8 cellular contexts compared by ENCODE assay signal in the genomic region with DNA sequence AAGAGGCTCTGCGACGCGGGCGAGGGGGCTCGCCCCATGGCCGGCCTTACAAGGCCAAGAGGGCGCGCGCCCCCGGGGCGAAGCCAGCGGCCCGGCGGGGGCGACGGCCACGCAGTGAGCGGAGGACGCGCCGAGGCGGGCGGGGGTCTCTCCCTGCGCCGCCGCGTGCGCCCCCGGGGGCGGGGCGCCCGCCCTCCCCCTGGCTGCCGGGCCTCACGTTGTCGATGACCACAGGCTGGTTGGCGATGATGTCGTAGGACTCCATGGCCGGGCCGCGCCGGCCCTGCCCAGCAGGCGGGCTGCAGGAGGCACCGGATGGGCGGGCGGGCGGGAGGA. TPM values are rescaled to one million over a fixed set of nuclear protein-coding genes. Genes with fewer than 3 reads are reported as not detected.
DNase-seq lines count a peak whose midpoint lies in the region; ATAC-seq and TF ChIP-seq lines count a peak whose summit lies in the region.

No MANE protein-coding gene starts in this region.

- peak overlapping the region; percentile 95 for H3K4me3 Mint-ChIP-seq in activated CD4-positive, alpha-beta T cell treated with anti-CD3 and anti-CD28 coated beads, Interleukin-2, amount 10 ng/mL, durations not matched to agents 7 days and 5 days
- peak overlapping the region; percentile 79 for H3K4me3 Mint-ChIP-seq in activated CD4-positive, alpha-beta memory T cell treated with anti-CD3 and anti-CD28 coated beads for 36 hours

- peaks cover 14% of the 10 kb centered on the region for H3K36me3 Mint-ChIP-seq in activated CD4-positive, alpha-beta T cell treated with anti-CD3 and anti-CD28 coated beads, Interleukin-2, amount 10 ng/mL, durations not matched to agents 7 days and 5 days (ENCODE audit: low read depth)
- H3K36me3 Mint-ChIP-seq in activated CD4-positive, alpha-beta memory T cell treated with anti-CD3 and anti-CD28 coated beads for 36 hours: peaks cover 11% of the 10 kb centered on the region

- in situ Hi-C loops in G401 (cut with HindIII; ENCODE audit: low sequenced_read_pairs): no loop called here

- peak overlapping the region; percentile 100; the same call in 1 of the 2 replicates for H3K4me3 ChIP-seq in iPS-20b (ENCODE audit: low read length)
- H3K4me3 ChIP-seq in testis: peak overlapping the region; percentile 66 to 89

- H3K9me3 ChIP-seq in iPS-20b (ENCODE audit: insufficient read depth, low read depth, low read length) (no peaks in the 10 kb centered on the region), testis (no peaks in the 10 kb centered on the region)

- WGBS in testis, 2 donors: 0% methylated on average over 25 to 28 of the region's 46 CpGs

- ATAC-seq in sciatic nerve: no peak

- intact Hi-C loops in activated CD4-positive, alpha-beta memory T cell treated with anti-CD3 and anti-CD28 coated beads for 36 hours (cut with micrococcal nuclease): loop anchor here (5.0 kb wide), 2 partner anchors 84 to 794 kb away; no protein-coding TSS in a partner anchor
- intact Hi-C loops in testis (cut with DNase I; ENCODE audit: low total_unique reads) (no loop called here), sciatic nerve (cut with DNase I) (no loop called here)

- CTCF ChIA-PET in activated CD4-positive, alpha-beta T cell treated with anti-CD3 and anti-CD28 coated beads, Interleukin-2, amount 10 ng/mL, durations not matched to agents 7 days and 5 days (lab: Charles Lee): interaction anchor here (1.3 to 7.6 kb wide), 10 partner anchors 10 to 800 kb away, joined by 3 to 75 read pairs (median 6); a partner anchor contains a TSS
- CTCF ChIA-PET in activated CD4-positive, alpha-beta memory T cell treated with anti-CD3 and anti-CD28 coated beads for 36 hours (lab: Charles Lee): interaction anchor here (0.6 to 8.1 kb wide), 19 partner anchors 9 to 85 kb away, joined by 3 to 114 read pairs (median 6); a partner anchor contains a TSS

- DNase-seq in activated CD4-positive, alpha-beta T cell treated with anti-CD3 and anti-CD28 coated beads, Interleukin-2, amount 10 ng/mL, durations not matched to agents 7 days and 5 days: no peak
- DNase-seq in activated CD4-positive, alpha-beta T cell treated with anti-CD3 and anti-CD28 coated beads for 48 hours: no peak
- DNase-seq in activated CD4-positive, alpha-beta memory T cell treated with anti-CD3 and anti-CD28 coated beads for 36 hours: no peak
- DNase-seq in testis (no peak), SKM-1 (lab: John Stamatoyannopoulos, UW; ENCODE audit: unreplicated experiment) (no peak), G401 (ENCODE audit: low spot score) (no peak), sciatic nerve (ENCODE audit: low spot score) (no peak)

- no peak for TF ChIP-seq POLR2A in testis (IDR thresholded peaks at IDR 0.05)

- H3K4me1 Mint-ChIP-seq in activated CD4-positive, alpha-beta T cell treated with anti-CD3 and anti-CD28 coated beads, Interleukin-2, amount 10 ng/mL, durations not matched to agents 7 days and 5 days: peaks cover 29% of the 10 kb centered on the region
- peaks cover 27% of the 10 kb centered on the region for H3K4me1 Mint-ChIP-seq in activated CD4-positive, alpha-beta memory T cell treated with anti-CD3 and anti-CD28 coated beads for 36 hours (ENCODE audit: low read depth)

- H3K9ac ChIP-seq in iPS-20b (ENCODE audit: low read depth, low read length): peak overlapping the region; percentile 97; the same call in 1 of the 2 replicates

- H3K36me3 ChIP-seq in iPS-20b (ENCODE audit: insufficient read depth, low read depth, low read length) (peaks cover 14% of the 10 kb centered on the region), testis (ENCODE audit: low read depth, missing control alignments) (no peaks in the 10 kb centered on the region)

- peak overlapping the region; percentile 96 for H3K27ac Mint-ChIP-seq in activated CD4-positive, alpha-beta T cell treated with anti-CD3 and anti-CD28 coated beads, Interleukin-2, amount 10 ng/mL, durations not matched to agents 7 days and 5 days
- H3K27ac Mint-ChIP-seq in activated CD4-positive, alpha-beta memory T cell treated with anti-CD3 and anti-CD28 coated beads for 36 hours: peak overlapping the region; percentile 93

- POLR2A ChIA-PET in activated CD4-positive, alpha-beta T cell treated with anti-CD3 and anti-CD28 coated beads, Interleukin-2, amount 10 ng/mL, durations not matched to agents 7 days and 5 days (lab: Charles Lee): interaction anchor here (1.3 to 2.2 kb wide), 4 partner anchors 13 to 73 kb away, joined by 4 to 9 read pairs (median 7); a partner anchor contains a TSS
- POLR2A ChIA-PET in activated CD4-positive, alpha-beta memory T cell treated with anti-CD3 and anti-CD28 coated beads for 36 hours (lab: Charles Lee): interaction anchor here (0.5 to 6.4 kb wide), 14 partner anchors 9 to 80 kb away, joined by 3 to 191 read pairs (median 7); a partner anchor contains a TSS

- no peak for TF ChIP-seq CTCF in testis (IDR thresholded peaks at IDR 0.05)

- H3K27me3 Mint-ChIP-seq in activated CD4-positive, alpha-beta T cell treated with anti-CD3 and anti-CD28 coated beads, Interleukin-2, amount 10 ng/mL, durations not matched to agents 7 days and 5 days: no peaks in the 10 kb centered on the region
- H3K27me3 Mint-ChIP-seq in activated CD4-positive, alpha-beta memory T cell treated with anti-CD3 and anti-CD28 coated beads for 36 hours: no peaks in the 10 kb centered on the region

- H3K27me3 ChIP-seq in iPS-20b (ENCODE audit: insufficient read depth, low read length) (no peaks in the 10 kb centered on the region), testis (no peaks in the 10 kb centered on the region)

- no peaks in the 10 kb centered on the region for H3K9me3 Mint-ChIP-seq in activated CD4-positive, alpha-beta T cell treated with anti-CD3 and anti-CD28 coated beads, Interleukin-2, amount 10 ng/mL, durations not matched to agents 7 days and 5 days
- no peaks in the 10 kb centered on the region for H3K9me3 Mint-ChIP-seq in activated CD4-positive, alpha-beta memory T cell treated with anti-CD3 and anti-CD28 coated beads for 36 hours

- H3K27ac ChIP-seq in iPS-20b (ENCODE audit: low read length) (no peak overlapping the region), testis (peak overlapping the region; percentile 88 to 92)

- H3K4me1 ChIP-seq in iPS-20b (ENCODE audit: insufficient read depth, low read length) (peaks cover 9% of the 10 kb centered on the region; the same call in 1 of the 2 replicates), testis (peaks cover 16% of the 10 kb centered on the region)

RNA-seq across cellular contexts. Expression of a gene that starts 0.2 kb away (rescaled TPM):
- total RNA-seq in activated CD4-positive, alpha-beta T cell treated with anti-CD3 and anti-CD28 coated beads, Interleukin-2, amount 10 ng/mL, durations not matched to agents 7 days and 5 days: 10 to 100 TPM; 62.9 to 68.3 TPM
- total RNA-seq in activated CD4-positive, alpha-beta memory T cell treated with anti-CD3 and anti-CD28 coated beads for 36 hours: 100 to 1,000 TPM; 113 to 114 TPM
- total RNA-seq in testis: 10 to 100 TPM; 56.3 to 81.0 TPM
- 43.0 TPM for polyA plus RNA-seq in testis (ENCODE audit: insufficient read depth, low read depth, low replicate concordance)
- total RNA-seq in G401 (2014; rRNA removed; shearing (Covaris generic)): 57.6 and 68.4 TPM in 2 replicates
- 62.9 TPM for total RNA-seq in sciatic nerve

RNA-seq across cellular contexts. Expression of a gene that starts 5.9 kb away (rescaled TPM):
- total RNA-seq in activated CD4-positive, alpha-beta T cell treated with anti-CD3 and anti-CD28 coated beads, Interleukin-2, amount 10 ng/mL, durations not matched to agents 7 days and 5 days: 1 to 10 TPM; 7.2 to 7.4 TPM
- total RNA-seq in activated CD4-positive, alpha-beta memory T cell treated with anti-CD3 and anti-CD28 coated beads for 36 hours: 1 to 10 TPM; 4.5 to 4.8 TPM
- total RNA-seq in testis: 10 to 100 TPM; 27.8 to 35.7 TPM
- 51.2 TPM for polyA plus RNA-seq in testis (ENCODE audit: insufficient read depth, low read depth, low replicate concordance)
- 4.8 TPM in 1 of 2 replicates, not detected in the other for total RNA-seq in G401 (2014; rRNA removed; shearing (Covaris generic))
- total RNA-seq in sciatic nerve: 17.7 TPM

RNA-seq across cellular contexts. Expression of a gene that starts 17.7 kb away (rescaled TPM):
- total RNA-seq in activated CD4-positive, alpha-beta T cell treated with anti-CD3 and anti-CD28 coated beads, Interleukin-2, amount 10 ng/mL, durations not matched to agents 7 days and 5 days: 100 to 1,000 TPM; 183 to 196 TPM
- total RNA-seq in activated CD4-positive, alpha-beta memory T cell treated with anti-CD3 and anti-CD28 coated beads for 36 hours: 100 to 1,000 TPM; 215 to 217 TPM
- 100 to 1,000 TPM; 317 to 344 TPM for total RNA-seq in testis
- 233 TPM for polyA plus RNA-seq in testis (ENCODE audit: insufficient read depth, low read depth, low replicate concordance)
- total RNA-seq in G401 (2014; rRNA removed; shearing (Covaris generic)): 441 and 748 TPM in 2 replicates
- 140 TPM for total RNA-seq in sciatic nerve

RNA-seq across cellular contexts. Expression of a gene that starts 49.8 kb away (rescaled TPM):
- total RNA-seq in activated CD4-positive, alpha-beta T cell treated with anti-CD3 and anti-CD28 coated beads, Interleukin-2, amount 10 ng/mL, durations not matched to agents 7 days and 5 days: 100 to 1,000 TPM; 302 to 337 TPM
- 100 to 1,000 TPM; 160 to 166 TPM for total RNA-seq in activated CD4-positive, alpha-beta memory T cell treated with anti-CD3 and anti-CD28 coated beads for 36 hours
- total RNA-seq in testis: 1 to 10 TPM; 5.5 to 6.4 TPM
- 6.5 TPM for polyA plus RNA-seq in testis (ENCODE audit: insufficient read depth, low read depth, low replicate concordance)
- not detected in 2 replicates for total RNA-seq in G401 (2014; rRNA removed; shearing (Covaris generic))
- total RNA-seq in sciatic nerve: 4.5 TPM
